Comparison of ENCODE assay signal across 1 cellular context in the genomic region with DNA sequence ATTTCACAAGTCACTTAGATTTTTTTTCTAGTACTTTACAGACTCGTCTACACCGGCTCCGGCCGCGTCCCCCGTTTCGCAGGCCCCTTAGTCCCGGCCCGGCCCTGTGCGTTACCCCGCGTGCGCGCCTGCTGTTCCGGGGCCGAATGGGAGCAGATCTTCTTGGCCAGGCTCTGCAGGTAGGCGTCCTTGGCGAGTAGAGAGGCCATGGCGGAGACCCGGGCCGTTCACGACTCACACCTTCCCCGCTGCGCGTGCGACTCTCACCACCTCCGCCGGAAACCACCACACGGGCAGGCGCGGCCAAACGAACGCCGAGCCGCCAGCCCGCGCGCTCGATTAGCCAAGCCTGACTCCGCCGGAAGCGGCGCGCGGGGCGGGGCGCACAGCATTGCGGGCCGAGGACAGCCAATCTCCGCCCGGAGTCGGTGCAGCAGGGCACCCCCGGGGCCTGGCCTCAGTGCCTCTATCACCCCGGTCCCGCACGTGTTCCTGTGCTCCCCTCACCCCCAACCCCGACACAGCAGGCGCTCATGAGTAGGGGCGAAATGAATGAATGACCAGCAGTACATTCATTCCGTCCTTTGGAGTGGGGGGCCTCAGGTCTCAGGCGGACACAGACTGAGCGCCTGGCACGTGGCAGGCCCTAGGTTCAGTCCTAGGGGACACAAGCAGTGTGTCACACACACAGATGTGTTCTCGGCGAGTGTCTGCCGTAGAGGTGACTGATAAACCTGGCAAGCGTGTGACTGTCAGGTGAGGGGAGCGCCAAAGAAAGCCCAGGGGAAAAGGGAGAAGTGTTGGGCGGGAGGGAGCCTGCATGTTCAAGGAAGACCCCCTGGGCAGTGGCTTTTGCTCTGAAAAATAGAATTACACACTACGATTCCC.
TF ChIP-seq lines count a peak whose summit lies in the region.

A gene (minus strand): TSS at position 265 of the 888 bp plus-strand sequence. CDS start 56 bp downstream, at position 209.

TF ChIP-seq in GM12878, 131 proteins besides CTCF, POLR2A, EP300 and RAD21 (continued from another document):
- TF ChIP-seq, protein P1, sequence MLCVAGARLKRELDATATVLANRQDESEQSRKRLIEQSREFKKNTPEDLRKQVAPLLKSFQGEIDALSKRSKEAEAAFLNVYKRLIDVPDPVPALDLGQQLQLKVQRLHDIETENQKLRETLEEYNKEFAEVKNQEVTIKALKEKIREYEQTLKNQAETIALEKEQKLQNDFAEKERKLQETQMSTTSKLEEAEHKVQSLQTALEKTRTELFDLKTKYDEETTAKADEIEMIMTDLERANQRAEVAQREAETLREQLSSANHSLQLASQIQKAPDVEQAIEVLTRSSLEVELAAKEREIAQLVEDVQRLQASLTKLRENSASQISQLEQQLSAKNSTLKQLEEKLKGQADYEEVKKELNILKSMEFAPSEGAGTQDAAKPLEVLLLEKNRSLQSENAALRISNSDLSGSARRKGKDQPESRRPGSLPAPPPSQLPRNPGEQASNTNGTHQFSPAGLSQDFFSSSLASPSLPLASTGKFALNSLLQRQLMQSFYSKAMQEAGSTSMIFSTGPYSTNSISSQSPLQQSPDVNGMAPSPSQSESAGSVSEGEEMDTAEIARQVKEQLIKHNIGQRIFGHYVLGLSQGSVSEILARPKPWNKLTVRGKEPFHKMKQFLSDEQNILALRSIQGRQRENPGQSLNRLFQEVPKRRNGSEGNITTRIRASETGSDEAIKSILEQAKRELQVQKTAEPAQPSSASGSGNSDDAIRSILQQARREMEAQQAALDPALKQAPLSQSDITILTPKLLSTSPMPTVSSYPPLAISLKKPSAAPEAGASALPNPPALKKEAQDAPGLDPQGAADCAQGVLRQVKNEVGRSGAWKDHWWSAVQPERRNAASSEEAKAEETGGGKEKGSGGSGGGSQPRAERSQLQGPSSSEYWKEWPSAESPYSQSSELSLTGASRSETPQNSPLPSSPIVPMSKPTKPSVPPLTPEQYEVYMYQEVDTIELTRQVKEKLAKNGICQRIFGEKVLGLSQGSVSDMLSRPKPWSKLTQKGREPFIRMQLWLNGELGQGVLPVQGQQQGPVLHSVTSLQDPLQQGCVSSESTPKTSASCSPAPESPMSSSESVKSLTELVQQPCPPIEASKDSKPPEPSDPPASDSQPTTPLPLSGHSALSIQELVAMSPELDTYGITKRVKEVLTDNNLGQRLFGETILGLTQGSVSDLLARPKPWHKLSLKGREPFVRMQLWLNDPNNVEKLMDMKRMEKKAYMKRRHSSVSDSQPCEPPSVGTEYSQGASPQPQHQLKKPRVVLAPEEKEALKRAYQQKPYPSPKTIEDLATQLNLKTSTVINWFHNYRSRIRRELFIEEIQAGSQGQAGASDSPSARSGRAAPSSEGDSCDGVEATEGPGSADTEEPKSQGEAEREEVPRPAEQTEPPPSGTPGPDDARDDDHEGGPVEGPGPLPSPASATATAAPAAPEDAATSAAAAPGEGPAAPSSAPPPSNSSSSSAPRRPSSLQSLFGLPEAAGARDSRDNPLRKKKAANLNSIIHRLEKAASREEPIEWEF (IDR thresholded peaks at IDR 0.05; ENCODE audit: insufficient replicate concordance, low read depth, low read length) = peak; percentile 98
- no peak for TF ChIP-seq ZNF622 (IDR thresholded peaks at IDR 0.05)
- TF ChIP-seq, protein P2, sequence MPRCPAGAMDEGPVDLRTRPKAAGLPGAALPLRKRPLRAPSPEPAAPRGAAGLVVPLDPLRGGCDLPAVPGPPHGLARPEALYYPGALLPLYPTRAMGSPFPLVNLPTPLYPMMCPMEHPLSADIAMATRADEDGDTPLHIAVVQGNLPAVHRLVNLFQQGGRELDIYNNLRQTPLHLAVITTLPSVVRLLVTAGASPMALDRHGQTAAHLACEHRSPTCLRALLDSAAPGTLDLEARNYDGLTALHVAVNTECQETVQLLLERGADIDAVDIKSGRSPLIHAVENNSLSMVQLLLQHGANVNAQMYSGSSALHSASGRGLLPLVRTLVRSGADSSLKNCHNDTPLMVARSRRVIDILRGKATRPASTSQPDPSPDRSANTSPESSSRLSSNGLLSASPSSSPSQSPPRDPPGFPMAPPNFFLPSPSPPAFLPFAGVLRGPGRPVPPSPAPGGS (IDR thresholded peaks at IDR 0.05; ENCODE audit: borderline replicate concordance, insufficient read depth, low read depth, low read length, poor library complexity, severe bottlenecking) = peak; percentile 81
- TF ChIP-seq HDAC6 (IDR thresholded peaks at IDR 0.05; ENCODE audit: unreplicated experiment) = peak; percentile 41
- peak; percentile 83 for TF ChIP-seq SMARCA5 (IDR thresholded peaks at IDR 0.05)
- no peak for TF ChIP-seq ETV6 (conservative IDR thresholded peaks at IDR 0.05 in 1 of 2, IDR thresholded peaks at IDR 0.05 in 1 of 2; ENCODE audit: borderline replicate concordance in 1 of 2, low read depth in 1 of 2)
- no peak for TF ChIP-seq SMAD5 (IDR thresholded peaks at IDR 0.05; ENCODE audit: low read depth)
- peak; percentile 85; the same call in 1 of the 2 replicates for TF ChIP-seq TARDBP (IDR thresholded peaks at IDR 0.05; ENCODE audit: borderline replicate concordance)
- TF ChIP-seq FOXK2 (IDR thresholded peaks at IDR 0.05) = peak; percentile 80
- TF ChIP-seq, protein P3, sequence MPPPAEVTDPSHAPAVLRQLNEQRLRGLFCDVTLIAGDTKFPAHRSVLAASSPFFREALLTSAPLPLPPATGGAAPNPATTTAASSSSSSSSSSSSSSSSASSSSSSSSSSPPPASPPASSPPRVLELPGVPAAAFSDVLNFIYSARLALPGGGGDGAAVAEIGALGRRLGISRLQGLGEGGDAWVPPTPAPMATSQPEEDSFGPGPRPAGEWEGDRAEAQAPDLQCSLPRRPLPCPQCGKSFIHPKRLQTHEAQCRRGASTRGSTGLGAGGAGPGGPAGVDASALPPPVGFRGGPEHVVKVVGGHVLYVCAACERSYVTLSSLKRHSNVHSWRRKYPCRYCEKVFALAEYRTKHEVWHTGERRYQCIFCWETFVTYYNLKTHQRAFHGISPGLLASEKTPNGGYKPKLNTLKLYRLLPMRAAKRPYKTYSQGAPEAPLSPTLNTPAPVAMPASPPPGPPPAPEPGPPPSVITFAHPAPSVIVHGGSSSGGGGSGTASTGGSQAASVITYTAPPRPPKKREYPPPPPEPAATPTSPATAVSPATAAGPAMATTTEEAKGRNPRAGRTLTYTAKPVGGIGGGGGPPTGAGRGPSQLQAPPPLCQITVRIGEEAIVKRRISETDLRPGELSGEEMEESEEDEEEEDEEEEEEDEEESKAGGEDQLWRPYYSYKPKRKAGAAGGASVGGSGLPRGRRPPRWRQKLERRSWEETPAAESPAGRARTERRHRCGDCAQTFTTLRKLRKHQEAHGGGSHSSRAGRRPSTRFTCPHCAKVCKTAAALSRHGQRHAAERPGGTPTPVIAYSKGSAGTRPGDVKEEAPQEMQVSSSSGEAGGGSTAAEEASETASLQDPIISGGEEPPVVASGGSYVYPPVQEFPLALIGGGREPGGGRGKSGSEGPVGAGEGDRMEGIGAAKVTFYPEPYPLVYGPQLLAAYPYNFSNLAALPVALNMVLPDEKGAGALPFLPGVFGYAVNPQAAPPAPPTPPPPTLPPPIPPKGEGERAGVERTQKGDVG (CRISPR knock-in tag; IDR thresholded peaks at IDR 0.05) = no peak
- TF ChIP-seq GATAD2B (conservative IDR thresholded peaks at IDR 0.05; ENCODE audit: low read depth) = peak; percentile 82
- TF ChIP-seq KLF5 (IDR thresholded peaks at IDR 0.05; ENCODE audit: partially characterized antibody) = peak; percentile 94
- TF ChIP-seq NRF1 (conservative IDR thresholded peaks at IDR 0.05; ENCODE audit: low read depth, low read length) = 0 out of 2 replicates have a peak, but pooled peaks have one; percentile 26
- TF ChIP-seq NFYA (IDR thresholded peaks at IDR 0.05; ENCODE audit: borderline replicate concordance, low read depth, low read length) = no peak
- TF ChIP-seq RFX5 (IDR thresholded peaks at IDR 0.05; ENCODE audit: low read depth, low read length) = no peak
- TF ChIP-seq, protein P4, sequence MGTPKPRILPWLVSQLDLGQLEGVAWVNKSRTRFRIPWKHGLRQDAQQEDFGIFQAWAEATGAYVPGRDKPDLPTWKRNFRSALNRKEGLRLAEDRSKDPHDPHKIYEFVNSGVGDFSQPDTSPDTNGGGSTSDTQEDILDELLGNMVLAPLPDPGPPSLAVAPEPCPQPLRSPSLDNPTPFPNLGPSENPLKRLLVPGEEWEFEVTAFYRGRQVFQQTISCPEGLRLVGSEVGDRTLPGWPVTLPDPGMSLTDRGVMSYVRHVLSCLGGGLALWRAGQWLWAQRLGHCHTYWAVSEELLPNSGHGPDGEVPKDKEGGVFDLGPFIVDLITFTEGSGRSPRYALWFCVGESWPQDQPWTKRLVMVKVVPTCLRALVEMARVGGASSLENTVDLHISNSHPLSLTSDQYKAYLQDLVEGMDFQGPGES (IDR thresholded peaks at IDR 0.05) = no peak
- TF ChIP-seq SREBF1 (IDR thresholded peaks at IDR 0.05; ENCODE audit: low read length) = 0 out of 2 replicates have a peak, but pooled peaks have one; percentile 16
- TF ChIP-seq CEBPB (IDR thresholded peaks at IDR 0.05; ENCODE audit: borderline replicate concordance in 1 of 2, low read depth in 2 of 2, low read length in 2 of 2) = peak in 1 of 2 experiments; percentile 26; a peak in 1 of 4 replicates
- TF ChIP-seq MEF2A (IDR thresholded peaks at IDR 0.05; ENCODE audit: insufficient read depth, low read depth, low read length) = 0 out of 2 replicates have a peak, but pooled peaks have one; percentile 51
- TF ChIP-seq ZNF384 (IDR thresholded peaks at IDR 0.05; ENCODE audit: borderline replicate concordance, low read depth, low read length) = no peak
